7 cellular contexts compared by ENCODE assay signal in the genomic region with DNA sequence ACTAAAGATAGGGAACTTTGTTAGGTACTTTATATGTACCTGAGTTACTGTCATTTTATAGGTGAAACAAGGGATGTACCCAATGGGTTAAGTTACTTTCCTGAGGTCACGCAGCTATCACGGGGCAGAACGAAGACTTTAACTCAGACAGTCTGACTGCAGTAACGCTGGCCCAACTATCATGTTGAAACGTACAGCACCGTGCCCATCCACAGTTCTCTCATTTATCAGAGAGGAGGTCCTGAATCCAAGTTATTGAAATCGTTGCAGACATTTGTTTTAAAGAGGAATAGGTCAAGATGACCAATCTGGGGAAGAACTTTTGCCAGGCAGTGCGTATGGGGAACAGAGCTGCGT. TPM values are rescaled to one million over a fixed set of nuclear protein-coding genes. Genes with fewer than 3 reads are reported as not detected.
DNase-seq lines count a peak whose midpoint lies in the region; ATAC-seq, FAIRE-seq and TF ChIP-seq lines count a peak whose summit lies in the region.

No MANE protein-coding gene starts in this region.

- peak overlapping the region; percentile 34 for H3K27ac ChIP-seq in GM12878 (ENCODE audit: control insufficient read depth, insufficient read depth)

- H2AFZ ChIP-seq in GM12878 (ENCODE audit: control insufficient read depth, low read depth, low read length): peak overlapping the region; percentile 66

- H3K4me2 ChIP-seq in GM12878 (ENCODE audit: control insufficient read depth, insufficient read depth): peak overlapping the region; percentile 97

- TF ChIP-seq POLR2A in GM12878 (IDR thresholded peaks at IDR 0.05; ENCODE audit: low read depth, low read length): no peak

- peaks cover 41% of the 10 kb centered on the region for H3K4me1 ChIP-seq in GM12878 (ENCODE audit: control insufficient read depth, insufficient read depth, low read length)

- no peaks in the 10 kb centered on the region for H4K20me1 ChIP-seq in GM12878 (ENCODE audit: control insufficient read depth, insufficient read depth)

- in situ Hi-C loops in GM12878 (cut with MboI): no loop called here

- POLR2A ChIA-PET in GM12878 (lab: Charles Lee): interaction anchor here (0.6 to 1.0 kb wide), 2 partner anchors 11 to 27 kb away, joined by 3 read pairs; no protein-coding TSS in a partner anchor

- SMC1A ChIA-PET in GM12878 (lab: Charles Lee; ENCODE audit: uncharacterized antibody, unreplicated experiment): interaction anchor here (0.7 to 7.9 kb wide), 7 partner anchors 10 to 47 kb away, joined by 3 to 61 read pairs (median 6); no protein-coding TSS in a partner anchor

- H3K79me2 ChIP-seq in GM12878 (ENCODE audit: control insufficient read depth, insufficient read depth, low read length): peaks cover 40% of the 10 kb centered on the region

- no peak for TF ChIP-seq CTCF in GM12878 (IDR thresholded peaks at IDR 0.05 in 2 of 3, conservative IDR thresholded peaks at IDR 0.05 in 1 of 3; ENCODE audit: control insufficient read depth in 2 of 3, extremely low read depth in 1 of 3, insufficient read depth in 1 of 3, low read depth in 3 of 3, low read length in 3 of 3)

- H3K36me3 Mint-ChIP-seq in naive B cell: no peaks in the 10 kb centered on the region

- no peak for DNase-seq in GM12878 (ENCODE audit: low read depth, low spot score)
- no peak for DNase-seq in naive B cell
- no peak for DNase-seq in mucosa of gallbladder (ENCODE audit: low spot score)
- no peak for DNase-seq in DMS79 (lab: John Stamatoyannopoulos, UW)
- no peak for DNase-seq in NCI-H774 (lab: John Stamatoyannopoulos, UW)

- H3K4me3 Mint-ChIP-seq in naive B cell: peak overlapping the region; percentile 77 to 94 (median 85)

- CTCF ChIA-PET in GM12878 (lab: Yijun Ruan, JAX): interaction anchor here (0.7 to 6.3 kb wide), 8 partner anchors 9 to 52 kb away, joined by 3 to 29 read pairs (median 3); no protein-coding TSS in a partner anchor

- peak overlapping the region; percentile 70 for H3K4me3 ChIP-seq in GM12878

- H3K9me3 Mint-ChIP-seq in naive B cell: no peaks in the 10 kb centered on the region

- intact Hi-C loops in GM12878 (cut with micrococcal nuclease; ENCODE audit: unreplicated experiment): loop anchor here (2.0 to 5.0 kb wide), 2 partner anchors 29 to 53 kb away; no protein-coding TSS in a partner anchor

- peaks cover 5 to 38% (median 23%) of the 10 kb centered on the region in 3 donors for H3K4me1 Mint-ChIP-seq in naive B cell

- no TSS peak for BruUV-seq in GM12878 (replicated peaks; lab: Mats Ljungman, UMichigan)

- H3K27me3 ChIP-seq in GM12878 (replicated peaks in 1 of 2; ENCODE audit: control insufficient read depth in 2 of 2, insufficient read depth in 2 of 2, low read length in 1 of 2): no peaks in the 10 kb centered on the region

- TF ChIP-seq EP300 in GM12878 (IDR thresholded peaks at IDR 0.05; ENCODE audit: borderline replicate concordance in 1 of 2, control insufficient read depth in 1 of 2, low read depth in 2 of 2, low read length in 2 of 2): no peak

- 15% methylated on average over 9 of the region's 9 CpGs for WGBS in GM12878 (ENCODE audit: insufficient coverage, insufficient replicate concordance, low lambda C conversion rate, missing lambda C conversion rate)

- no peaks in the 10 kb centered on the region for H3K36me3 ChIP-seq in GM12878 (ENCODE audit: control insufficient read depth in 2 of 2, insufficient read depth in 2 of 2, low read length in 1 of 2)

- H3K27me3 Mint-ChIP-seq in naive B cell: no peaks in the 10 kb centered on the region

- peak overlapping the region; percentile 45 to 96 (median 92) for H3K27ac Mint-ChIP-seq in naive B cell

- TF ChIP-seq RAD21 in GM12878 (IDR thresholded peaks at IDR 0.05; ENCODE audit: insufficient read depth, low read depth, low read length): no peak

- FAIRE-seq in GM12878 (lab: Jason Lieb, UNC): no peak

- H3K9ac ChIP-seq in GM12878 (ENCODE audit: control insufficient read depth, insufficient read depth, low read length): no peak overlapping the region

- no peaks in the 10 kb centered on the region for H3K9me3 ChIP-seq in GM12878 (replicated peaks; ENCODE audit: control insufficient read depth, insufficient read depth, low read length)

- ATAC-seq in GM19452 (IDR thresholded peaks at IDR 0.05; ENCODE audit: unreplicated experiment) (peak; percentile 4), HG03196 (IDR thresholded peaks at IDR 0.05; ENCODE audit: unreplicated experiment) (peak; percentile 3), GM12878 (peak; percentile 7), naive B cell (ENCODE audit: low read depth in 2 of 2) (peak; percentile 5 to 7)

- RAD21 ChIA-PET in GM12878 (lab: Charles Lee; ENCODE audit: unreplicated experiment): interaction anchor here (1.0 to 2.2 kb wide), 3 partner anchors 27 to 45 kb away, joined by 4 to 12 read pairs (median 5); no protein-coding TSS in a partner anchor

TF ChIP-seq in GM12878, 131 proteins besides CTCF, POLR2A, EP300 and RAD21 (continues in another document):
- TF ChIP-seq, protein P1, sequence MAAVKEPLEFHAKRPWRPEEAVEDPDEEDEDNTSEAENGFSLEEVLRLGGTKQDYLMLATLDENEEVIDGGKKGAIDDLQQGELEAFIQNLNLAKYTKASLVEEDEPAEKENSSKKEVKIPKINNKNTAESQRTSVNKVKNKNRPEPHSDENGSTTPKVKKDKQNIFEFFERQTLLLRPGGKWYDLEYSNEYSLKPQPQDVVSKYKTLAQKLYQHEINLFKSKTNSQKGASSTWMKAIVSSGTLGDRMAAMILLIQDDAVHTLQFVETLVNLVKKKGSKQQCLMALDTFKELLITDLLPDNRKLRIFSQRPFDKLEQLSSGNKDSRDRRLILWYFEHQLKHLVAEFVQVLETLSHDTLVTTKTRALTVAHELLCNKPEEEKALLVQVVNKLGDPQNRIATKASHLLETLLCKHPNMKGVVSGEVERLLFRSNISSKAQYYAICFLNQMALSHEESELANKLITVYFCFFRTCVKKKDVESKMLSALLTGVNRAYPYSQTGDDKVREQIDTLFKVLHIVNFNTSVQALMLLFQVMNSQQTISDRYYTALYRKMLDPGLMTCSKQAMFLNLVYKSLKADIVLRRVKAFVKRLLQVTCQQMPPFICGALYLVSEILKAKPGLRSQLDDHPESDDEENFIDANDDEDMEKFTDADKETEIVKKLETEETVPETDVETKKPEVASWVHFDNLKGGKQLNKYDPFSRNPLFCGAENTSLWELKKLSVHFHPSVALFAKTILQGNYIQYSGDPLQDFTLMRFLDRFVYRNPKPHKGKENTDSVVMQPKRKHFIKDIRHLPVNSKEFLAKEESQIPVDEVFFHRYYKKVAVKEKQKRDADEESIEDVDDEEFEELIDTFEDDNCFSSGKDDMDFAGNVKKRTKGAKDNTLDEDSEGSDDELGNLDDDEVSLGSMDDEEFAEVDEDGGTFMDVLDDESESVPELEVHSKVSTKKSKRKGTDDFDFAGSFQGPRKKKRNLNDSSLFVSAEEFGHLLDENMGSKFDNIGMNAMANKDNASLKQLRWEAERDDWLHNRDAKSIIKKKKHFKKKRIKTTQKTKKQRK (IDR thresholded peaks at IDR 0.05; ENCODE audit: low read depth, low read length): no peak
- TF ChIP-seq RELA (IDR thresholded peaks at IDR 0.05; ENCODE audit: borderline replicate concordance, partially characterized antibody): no peak
- TF ChIP-seq ZNF384 (IDR thresholded peaks at IDR 0.05; ENCODE audit: borderline replicate concordance, low read depth, low read length): no peak
- no peak for TF ChIP-seq REST (IDR thresholded peaks at IDR 0.05; ENCODE audit: low read depth, low read length)
- no peak for TF ChIP-seq ETV6 (conservative IDR thresholded peaks at IDR 0.05 in 1 of 2, IDR thresholded peaks at IDR 0.05 in 1 of 2; ENCODE audit: borderline replicate concordance in 1 of 2, low read depth in 1 of 2)

RNA-seq across cellular contexts. Expression of gene C12orf75, which starts 0.6 kb away (rescaled TPM):
- 40.0 and 42.0 TPM in 2 replicates for total RNA-seq in GM12878 (2013; cell fraction: nucleolus; rRNA removed)
- total RNA-seq in GM12878 (2014; rRNA removed): 154 and 174 TPM in 2 replicates
- 160 and 164 TPM in 2 replicates for total RNA-seq in GM12878 (2014; rRNA removed; fragmentation: Illumina TruSeq; extraction: Trizol)
- 171 and 172 TPM in 2 replicates for total RNA-seq in GM12878 (2021)
- polyA plus RNA-seq in GM12878 (2011; ENCODE audit: low read depth): 52.2 TPM
- polyA plus RNA-seq in GM12878 (2011; rRNA removed): 150 and 222 TPM in 2 replicates
- 70.9 and 74.3 TPM in 2 replicates for polyA plus RNA-seq in GM12878 (2011; cell fraction: cytosol; rRNA removed)
- 41.2 and 46.2 TPM in 2 replicates for polyA plus RNA-seq in GM12878 (2011; cell fraction: nucleus; rRNA removed)
- polyA plus RNA-seq in GM12878 (2012): 55.8 and 75.4 TPM in 2 replicates
- 184 and 205 TPM in 2 replicates for polyA plus RNA-seq in GM12878 (2014; fragmentation: Illumina TruSeq; extraction: Trizol)
- 10 to 100 TPM; 40.7 to 84.7 TPM for polyA plus RNA-seq in GM12878 (2014; fragmentation: Nextera tagmentation; extraction: Ambion mirVana)
- polyA plus RNA-seq in GM12878 (2014; rRNA removed): 107 and 124 TPM in 2 replicates
- polyA plus RNA-seq in GM12878 (2016; fragmentation: Nextera tagmentation; extraction: Ambion mirVana): 100 to 1,000 TPM; 399 to 411 TPM
- 43.8 and 53.7 TPM in 2 replicates for polyA minus RNA-seq in GM12878 (2011; rRNA and poly(A)+ RNA removed)
- 23.0 and 31.3 TPM in 2 replicates for polyA minus RNA-seq in GM12878 (2011; cell fraction: cytosol; rRNA and poly(A)+ RNA removed)
- 18.0 and 35.2 TPM in 2 replicates for polyA minus RNA-seq in GM12878 (2011; cell fraction: nucleus; rRNA and poly(A)+ RNA removed)
- polyA plus RNA-seq in naive B cell (ENCODE audit: low read depth in 6 of 6): 10 to 100 TPM; 10.9 to 56.4 (median 29.5) TPM
- 254 TPM for total RNA-seq in mucosa of gallbladder
